In genomic region chrX:41381685-41382084, GRCh38 we compare ENCODE assay signal across 1 cellular context.
TF ChIP-seq lines count a peak whose summit lies in the region.

No MANE protein-coding gene starts in this region.

TF ChIP-seq in HepG2, 621 proteins besides CTCF, POLR2A, EP300 and RAD21 (continued from another document and continues in another):
- TF ChIP-seq AHDC1 (CRISPR knock-in tag; IDR thresholded peaks at IDR 0.05; ENCODE audit: borderline replicate concordance) (peak; percentile 25; the same call in 1 of the 2 replicates), CENPX (CRISPR knock-in tag; IDR thresholded peaks at IDR 0.05) (no peak), SMAD1 (CRISPR knock-in tag; IDR thresholded peaks at IDR 0.05; ENCODE audit: borderline replicate concordance, low read depth) (no peak), ZNF775 (CRISPR knock-in tag; IDR thresholded peaks at IDR 0.05; ENCODE audit: borderline replicate concordance) (no peak), DPF2 (CRISPR knock-in tag; IDR thresholded peaks at IDR 0.05; ENCODE audit: borderline replicate concordance, low read depth) (peak; percentile 55; the same call in 1 of the 2 replicates), IKZF5 (CRISPR knock-in tag; IDR thresholded peaks at IDR 0.05) (peak; percentile 74), ZBTB38 (CRISPR knock-in tag; IDR thresholded peaks at IDR 0.05) (no peak), KLF12 (CRISPR knock-in tag; IDR thresholded peaks at IDR 0.05; ENCODE audit: borderline replicate concordance) (no peak), ZBTB26 (CRISPR knock-in tag; IDR thresholded peaks at IDR 0.05; ENCODE audit: borderline replicate concordance) (peak; percentile 100), ZNF142 (CRISPR knock-in tag; IDR thresholded peaks at IDR 0.05) (no peak), ZNF513 (CRISPR knock-in tag; conservative IDR thresholded peaks at IDR 0.05) (no peak), YEATS2 (CRISPR knock-in tag; IDR thresholded peaks at IDR 0.05; ENCODE audit: borderline replicate concordance) (peak; percentile 50; the same call in 1 of the 2 replicates), ATAD3A (CRISPR knock-in tag; IDR thresholded peaks at IDR 0.05) (no peak), MLLT10 (CRISPR knock-in tag; IDR thresholded peaks at IDR 0.05) (no peak), ATF2 (CRISPR knock-in tag; IDR thresholded peaks at IDR 0.05) (no peak), DDIT3 (CRISPR knock-in tag; IDR thresholded peaks at IDR 0.05) (no peak), GABPB1 (CRISPR knock-in tag; IDR thresholded peaks at IDR 0.05) (peak; percentile 17; the same call in 1 of the 2 replicates), ZBTB7A (CRISPR knock-in tag; IDR thresholded peaks at IDR 0.05) (no peak), FIP1L1 (IDR thresholded peaks at IDR 0.05; ENCODE audit: borderline replicate concordance, insufficient read depth, low read depth, low read length) (no peak), ZMAT5 (CRISPR knock-in tag; IDR thresholded peaks at IDR 0.05; ENCODE audit: borderline replicate concordance, low read depth) (no peak), HOXA7 (CRISPR knock-in tag; IDR thresholded peaks at IDR 0.05) (no peak), PITX1 (CRISPR knock-in tag; IDR thresholded peaks at IDR 0.05) (no peak), NFKB2 (CRISPR knock-in tag; IDR thresholded peaks at IDR 0.05; ENCODE audit: borderline replicate concordance) (no peak), ZNF350 (CRISPR knock-in tag; IDR thresholded peaks at IDR 0.05; ENCODE audit: borderline replicate concordance, low read depth) (0 out of 2 replicates have a peak, but pooled peaks have one; percentile 38), HDAC1 (CRISPR knock-in tag; IDR thresholded peaks at IDR 0.05) (no peak; the same call in 1 of the 2 replicates), ZNF589 (CRISPR knock-in tag; conservative IDR thresholded peaks at IDR 0.05) (no peak), MBD4 (IDR thresholded peaks at IDR 0.05; ENCODE audit: borderline replicate concordance, low read length) (no peak), ZFY (CRISPR knock-in tag; IDR thresholded peaks at IDR 0.05) (peak; percentile 45; the same call in 1 of the 2 replicates), NFYC (CRISPR knock-in tag; IDR thresholded peaks at IDR 0.05) (no peak), CHD2 (IDR thresholded peaks at IDR 0.05; ENCODE audit: low read depth, low read length) (no peak), ZC3H13 (CRISPR knock-in tag; IDR thresholded peaks at IDR 0.05) (no peak), ZNF83 (CRISPR knock-in tag; IDR thresholded peaks at IDR 0.05; ENCODE audit: borderline replicate concordance) (no peak), NR2F6 (IDR thresholded peaks at IDR 0.05) (peak; percentile 87), NR2F6 (CRISPR knock-in tag; IDR thresholded peaks at IDR 0.05) (peak; percentile 97), NKX3-1 (CRISPR knock-in tag; IDR thresholded peaks at IDR 0.05) (no peak), ZFP37 (CRISPR knock-in tag; IDR thresholded peaks at IDR 0.05; ENCODE audit: borderline replicate concordance) (no peak), HOXA3 (CRISPR knock-in tag; IDR thresholded peaks at IDR 0.05) (peak; percentile 65), ZBTB33 (CRISPR knock-in tag; IDR thresholded peaks at IDR 0.05) (no peak), MEIS1 (CRISPR knock-in tag; IDR thresholded peaks at IDR 0.05; ENCODE audit: borderline replicate concordance) (no peak), ZNF180 (CRISPR knock-in tag; IDR thresholded peaks at IDR 0.05; ENCODE audit: borderline replicate concordance, low read depth) (no peak), ZFP82 (CRISPR knock-in tag; IDR thresholded peaks at IDR 0.05; ENCODE audit: borderline replicate concordance) (no peak), TCF7 (IDR thresholded peaks at IDR 0.05; ENCODE audit: low read depth) (peak; percentile 22; the same call in 1 of the 2 replicates), REXO4 (CRISPR knock-in tag; IDR thresholded peaks at IDR 0.05; ENCODE audit: borderline replicate concordance) (no peak)
